11 cellular contexts compared by ENCODE assay signal in the genomic region with DNA sequence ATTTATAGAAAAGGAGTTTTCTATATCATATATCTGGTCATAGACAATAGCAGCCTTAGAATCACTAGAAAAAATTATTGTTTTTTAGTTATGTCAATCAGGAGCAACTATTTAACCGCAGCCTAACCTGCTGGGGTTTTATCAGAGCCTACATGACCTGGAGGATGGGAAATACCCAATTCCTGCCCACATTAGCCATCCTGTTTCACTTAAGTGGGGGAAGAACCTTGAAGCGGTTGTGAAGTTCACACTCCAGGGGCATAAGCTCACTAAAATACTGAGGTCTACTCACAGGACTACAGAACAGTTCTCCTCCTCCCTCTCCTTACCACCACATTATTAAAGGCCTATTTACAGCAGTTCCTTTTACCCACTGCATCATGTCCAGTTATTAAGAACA. TPM values are rescaled to one million over a fixed set of nuclear protein-coding genes. Genes with fewer than 3 reads are reported as not detected.
A peak's percentile ranks its signal among the peaks of the same experiment; 100 is the strongest.
DNase-seq lines count a peak whose midpoint lies in the region; ATAC-seq and TF ChIP-seq lines count a peak whose summit lies in the region.
"Had no signal": no experiment of that assay in that cellular context is flagged by ENCODE, and none has a peak within 500 bp of the region (broad histone marks: within the 10 kb centered on the region; RNA-seq: fewer than 3 reads in every experiment).

No MANE protein-coding gene starts in this region.

- TF ChIP-seq POLR2A in upper lobe of left lung (IDR thresholded peaks at IDR 0.05) (no peak), Peyer's patch (IDR thresholded peaks at IDR 0.05) (no peak)

- H3K36me3 ChIP-seq in CD4-positive, alpha-beta memory T cell (ENCODE audit: insufficient read depth, low read length), result no peaks in the 10 kb centered on the region
- peaks cover 0 to 13% (median 2%) of the 10 kb centered on the region in 4 donors for H3K36me3 ChIP-seq in upper lobe of left lung
- no peaks in the 10 kb centered on the region for H3K36me3 ChIP-seq in brain microvascular endothelial cell (replicated peaks)
- peaks cover 0 to 6% (median 0%) of the 10 kb centered on the region in 3 donors for H3K36me3 ChIP-seq in Peyer's patch

- in situ Hi-C loops in brain microvascular endothelial cell (cut with HindIII; ENCODE audit: low pct_ligation_motif_present, low sequenced_read_pairs), result no loop called here

- peaks cover 2 to 11% (median 8%) of the 10 kb centered on the region in 4 donors for H3K4me1 Mint-ChIP-seq in CD4-positive, alpha-beta memory T cell

- H3K27ac ChIP-seq in CD4-positive, alpha-beta memory T cell (ENCODE audit: low read depth, low read length), result no peak overlapping the region
- H3K27ac ChIP-seq in upper lobe of left lung (no peak overlapping the region), brain microvascular endothelial cell (no peak overlapping the region), Peyer's patch (no peak overlapping the region)

- POLR2A ChIA-PET in CD4-positive, alpha-beta memory T cell (lab: Charles Lee; ENCODE audit: partially characterized antibody), result no interaction called here

- 47 to 65% methylated on average over 2 of the region's 2 CpGs for WGBS in upper lobe of left lung, 2 donors

- no peak overlapping the region for H3K4me3 Mint-ChIP-seq in CD4-positive, alpha-beta memory T cell
- H3K4me3 Mint-ChIP-seq: activated naive CD4-positive, alpha-beta T cell treated with anti-CD3 and anti-CD28 coated beads, Interleukin-2, amount 50 U/mL, for 24 hours; endodermal cell had no signal

- H3K9me3 Mint-ChIP-seq in CD4-positive, alpha-beta memory T cell, result peaks cover 0 to 2% (median 0%) of the 10 kb centered on the region in 8 donors
- H3K9me3 Mint-ChIP-seq: activated naive CD4-positive, alpha-beta T cell treated with anti-CD3 and anti-CD28 coated beads, Interleukin-2, amount 50 U/mL, for 24 hours had no signal

- ATAC-seq in GM19025 (IDR thresholded peaks at IDR 0.05; ENCODE audit: low read depth, unreplicated experiment) (peak; percentile 83), HG02610 (IDR thresholded peaks at IDR 0.05; ENCODE audit: unreplicated experiment) (peak; percentile 91), HG03439 (IDR thresholded peaks at IDR 0.05; ENCODE audit: unreplicated experiment) (peak; percentile 88), upper lobe of left lung (ENCODE audit: low FRiP score in 2 of 2) (no peak)

- intact Hi-C loops in CD4-positive, alpha-beta memory T cell (cut with micrococcal nuclease), result no loop called here

- no peaks in the 10 kb centered on the region for H3K9me3 ChIP-seq in CD4-positive, alpha-beta memory T cell (ENCODE audit: control insufficient read depth in 1 of 2, low read length in 2 of 2)
- H3K9me3 ChIP-seq in upper lobe of left lung (no peaks in the 10 kb centered on the region), Peyer's patch (no peaks in the 10 kb centered on the region)

- TF ChIP-seq EP300 in upper lobe of left lung (IDR thresholded peaks at IDR 0.05), result no peak

- no peaks in the 10 kb centered on the region for H3K36me3 Mint-ChIP-seq in CD4-positive, alpha-beta memory T cell
- H3K36me3 Mint-ChIP-seq: activated naive CD4-positive, alpha-beta T cell treated with anti-CD3 and anti-CD28 coated beads, Interleukin-2, amount 50 U/mL, for 24 hours had no signal

- no peaks in the 10 kb centered on the region for H3K27me3 Mint-ChIP-seq in CD4-positive, alpha-beta memory T cell

- H3K4me1 ChIP-seq in CD4-positive, alpha-beta memory T cell (ENCODE audit: insufficient read depth, low read length), result peaks cover 5% of the 10 kb centered on the region
- peaks cover 0 to 7% (median 0%) of the 10 kb centered on the region in 4 donors for H3K4me1 ChIP-seq in upper lobe of left lung
- H3K4me1 ChIP-seq in Peyer's patch, result no peaks in the 10 kb centered on the region

- TF ChIP-seq CTCF in upper lobe of left lung (IDR thresholded peaks at IDR 0.05) (no peak), brain microvascular endothelial cell (IDR thresholded peaks at IDR 0.05; ENCODE audit: low read depth, low read length, missing control alignments) (no peak), Peyer's patch (IDR thresholded peaks at IDR 0.05) (no peak)

- H3K27ac Mint-ChIP-seq in CD4-positive, alpha-beta memory T cell, result no peak overlapping the region
- H3K27ac Mint-ChIP-seq: activated naive CD4-positive, alpha-beta T cell treated with anti-CD3 and anti-CD28 coated beads, Interleukin-2, amount 50 U/mL, for 24 hours; endodermal cell had no signal

- H3K27me3 ChIP-seq in CD4-positive, alpha-beta memory T cell (ENCODE audit: insufficient read depth, low read length), result no peaks in the 10 kb centered on the region
- H3K27me3 ChIP-seq in upper lobe of left lung (no peaks in the 10 kb centered on the region), brain microvascular endothelial cell (replicated peaks) (no peaks in the 10 kb centered on the region), Peyer's patch (no peaks in the 10 kb centered on the region)

- peak in 3 of 5 donors; percentile 9 to 20 (median 9) for DNase-seq in CD4-positive, alpha-beta memory T cell
- DNase-seq in upper lobe of left lung, result no peak
- no peak for DNase-seq in brain microvascular endothelial cell
- DNase-seq in HT-29 (ENCODE audit: low spot score), result no peak
- no peak for DNase-seq in Peyer's patch
- DNase-seq: endodermal cell, NCI-H1417 treated with DMSO at 0.1 percent for 48 hours had no signal

- no peak overlapping the region for H3K4me3 ChIP-seq in CD4-positive, alpha-beta memory T cell (ENCODE audit: low read length in 2 of 2)
- H3K4me3 ChIP-seq in upper lobe of left lung (no peak overlapping the region), brain microvascular endothelial cell (ENCODE audit: low read depth, low read length) (no peak overlapping the region), Peyer's patch (no peak overlapping the region)

- CTCF ChIA-PET in CD4-positive, alpha-beta memory T cell (lab: Charles Lee; ENCODE audit: partially characterized antibody), result no interaction called here

RNA-seq across cellular contexts. Expression of a gene that starts 16.5 kb away (rescaled TPM):
- total RNA-seq in CD4-positive, alpha-beta memory T cell, result under 1 TPM; 0.29 to 0.33 TPM
- not detected for polyA plus RNA-seq in CD4-positive, alpha-beta memory T cell
- total RNA-seq in upper lobe of left lung, result 10 to 100 TPM in 2 of 6 donors, 1 to 10 TPM in 4; 2.2 to 12.6 (median 9.3) TPM
- total RNA-seq in HT-29 (2014; rRNA removed; shearing (Covaris generic)), result 8.7 and 9.0 TPM in 2 replicates
- total RNA-seq in Peyer's patch, result 10 to 100 TPM in 2 of 4 donors, 1 to 10 TPM in 2; 6.9 to 17.0 (median 11.9) TPM

Comparison
In these comparisons a context has a peak if more than half of its experiments do, and no peak if none do; other contexts are left out.
1. DNase-seq: peak in CD4-positive, alpha-beta memory T cell (3 of 5); none in upper lobe of left lung (0 of 2), brain microvascular endothelial cell (single experiment), HT-29 (single experiment) and Peyer's patch (0 of 3).
2. ATAC-seq: peak in GM19025 (single experiment), HG02610 (single experiment) and HG03439 (single experiment); none in upper lobe of left lung (0 of 2).